Comparison of ENCODE assay signal across 9 cellular contexts in the genomic region with DNA sequence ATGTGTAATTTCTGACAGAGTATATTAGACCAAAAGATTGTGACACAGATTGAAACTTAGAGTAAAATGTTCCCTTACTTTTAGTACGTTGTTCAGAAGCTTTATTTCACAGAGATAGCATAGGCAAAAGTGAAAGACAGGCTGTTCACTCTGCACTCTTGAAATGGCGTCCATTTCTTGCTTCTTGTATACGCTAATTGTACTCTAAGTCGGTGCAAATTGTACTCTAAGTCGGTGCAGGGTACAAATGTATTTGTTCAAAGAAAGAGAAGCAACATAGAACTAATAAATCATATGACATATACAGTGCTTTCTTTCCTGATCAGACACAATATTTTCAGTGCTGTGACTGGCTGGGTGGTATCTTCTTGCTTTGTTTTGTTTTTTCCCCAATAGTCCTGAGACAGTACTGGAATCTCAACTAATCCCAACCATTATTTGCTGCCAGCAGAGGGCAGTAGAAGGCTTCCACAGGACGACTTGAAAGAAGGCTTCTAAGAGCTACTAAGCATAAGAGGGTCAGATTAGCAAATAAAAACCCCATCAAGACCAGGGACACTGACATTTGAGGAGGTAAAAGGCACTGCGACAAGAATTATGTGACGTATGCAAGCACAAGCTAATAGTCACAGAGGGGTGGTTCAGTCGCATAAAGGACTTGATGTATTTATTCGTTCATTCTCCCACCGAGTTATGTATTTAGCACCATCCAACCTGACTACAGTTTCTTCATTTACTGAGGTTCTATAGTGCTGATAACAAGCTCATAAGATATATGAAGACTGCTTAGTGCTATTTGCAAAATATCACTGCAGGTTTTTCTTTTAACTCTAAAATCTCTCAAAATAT.
DNase-seq lines count a peak whose midpoint lies in the region; ATAC-seq and TF ChIP-seq lines count a peak whose summit lies in the region.
"Had no signal": no experiment of that assay in that cellular context is flagged by ENCODE, and none has a peak within 500 bp of the region (broad histone marks: within the 10 kb centered on the region; RNA-seq: fewer than 3 reads in every experiment).

No MANE protein-coding gene starts in this region.

- H3K9ac ChIP-seq in endocrine pancreas (ENCODE audit: control insufficient read depth, insufficient read depth, low read length) = no peak overlapping the region

- POLR2A ChIA-PET in AG04449 (lab: Yijun Ruan, JAX) = no interaction called here

- H3K9me3 ChIP-seq in endocrine pancreas (ENCODE audit: control insufficient read depth, low read length) = no peaks in the 10 kb centered on the region

- H3K27me3 ChIP-seq in endocrine pancreas (ENCODE audit: control insufficient read depth, insufficient read depth, low read length) = no peaks in the 10 kb centered on the region

- H3K9me3 Mint-ChIP-seq in nephron progenitor cell = no peaks in the 10 kb centered on the region

- peak; percentile 92 for ATAC-seq in GM18502 (IDR thresholded peaks at IDR 0.05; ENCODE audit: poor library complexity, unreplicated experiment)
- ATAC-seq in HG02884 (IDR thresholded peaks at IDR 0.05; ENCODE audit: unreplicated experiment) = peak; percentile 95
- ATAC-seq: naive thymus-derived CD8-positive, alpha-beta T cell had no signal

- peaks cover 10% of the 10 kb centered on the region for H3K4me1 Mint-ChIP-seq in nephron progenitor cell
- H3K4me1 Mint-ChIP-seq: naive thymus-derived CD8-positive, alpha-beta T cell had no signal

- H3K27ac Mint-ChIP-seq in nephron progenitor cell = peak overlapping the region; percentile 17
- H3K27ac Mint-ChIP-seq: naive thymus-derived CD8-positive, alpha-beta T cell had no signal

- CTCF ChIA-PET in AG04449 (lab: Yijun Ruan, JAX) = interaction anchor here (0.7 kb wide), 1 partner anchor 1143 kb away, joined by 3 read pairs; no protein-coding TSS in a partner anchor

- H3K4me3 Mint-ChIP-seq in nephron progenitor cell = no peak overlapping the region
- H3K4me3 Mint-ChIP-seq: naive thymus-derived CD8-positive, alpha-beta T cell had no signal

- no peaks in the 10 kb centered on the region for H3K4me1 ChIP-seq in endocrine pancreas (ENCODE audit: control insufficient read depth, insufficient read depth, low read length)

- TF ChIP-seq CTCF in AG04449 (IDR thresholded peaks at IDR 0.05; ENCODE audit: insufficient read depth, low read length, missing control alignments) (peak; percentile 1), nephron progenitor cell (IDR thresholded peaks at IDR 0.05) (peak; percentile 58)

- H3K27me3 Mint-ChIP-seq in nephron progenitor cell (ENCODE audit: low read depth, poor library complexity) = no peaks in the 10 kb centered on the region
- H3K27me3 Mint-ChIP-seq: naive thymus-derived CD8-positive, alpha-beta T cell had no signal

- DNase-seq in AG04449 (ENCODE audit: low read depth, low spot score) (no peak), NCI-H1436 treated with DMSO at 0.1 percent for 48 hours (lab: John Stamatoyannopoulos, UW) (peak; percentile 1), SW 1271 (lab: John Stamatoyannopoulos, UW) (peak; percentile 44 to 79), nephron progenitor cell (peak; percentile 64), GOT3 (lab: John Stamatoyannopoulos, UW) (no peak)

- no peaks in the 10 kb centered on the region for H3K36me3 Mint-ChIP-seq in nephron progenitor cell (ENCODE audit: low read depth)
- H3K36me3 Mint-ChIP-seq: naive thymus-derived CD8-positive, alpha-beta T cell had no signal

- H3K4me3 ChIP-seq in AG04449 (ENCODE audit: low read depth, low read length) (no peak overlapping the region), endocrine pancreas (ENCODE audit: control insufficient read depth, insufficient read depth, low read length) (peak overlapping the region; percentile 32)

- H3K36me3 ChIP-seq in endocrine pancreas (ENCODE audit: control insufficient read depth, insufficient read depth, low read length) = no peaks in the 10 kb centered on the region

Comparison
In these comparisons a context has a peak if more than half of its experiments do, and no peak if none do; other contexts are left out.
1. DNase-seq: peak in NCI-H1436 treated with DMSO at 0.1 percent for 48 hours (single experiment), SW 1271 (2 of 2) and nephron progenitor cell (single experiment); none in AG04449 (single experiment) and GOT3 (single experiment).